Comparison of ENCODE assay signal across 9 cellular contexts in genomic region chr22:31148953-31149627, GRCh38. TPM values are rescaled to one million over a fixed set of nuclear protein-coding genes. Genes with fewer than 3 reads are reported as not detected.
A peak's percentile ranks its signal among the peaks of the same experiment; 100 is the strongest.
DNase-seq lines count a peak whose midpoint lies in the region; ATAC-seq and TF ChIP-seq lines count a peak whose summit lies in the region.
"Had no signal": no experiment of that assay in that cellular context is flagged by ENCODE, and none has a peak within 500 bp of the region (broad histone marks: within the 10 kb centered on the region; RNA-seq: fewer than 3 reads in every experiment).

No MANE protein-coding gene starts in this region.

- peak in 4 of 10 experiments; percentile 6 to 18 (median 8) for DNase-seq in CD4-positive, alpha-beta T cell
- DNase-seq in HFFc6 (peak; percentile 65), NCI-H82 treated with DMSO at 0.1 percent for 48 hours (lab: John Stamatoyannopoulos, UW; ENCODE audit: unreplicated experiment) (peak; percentile 1), foreskin melanocyte (peak; percentile 59), neural progenitor cell (ENCODE audit: low spot score) (peak; percentile 83)
- peak; percentile 46 to 55 for DNase-seq in activated T-cell treated with anti-CD3 and anti-CD28 coated beads, Interleukin-2, amount 50 U/mL, for 72 hours

- H3K27ac ChIP-seq in CD4-positive, alpha-beta T cell (ENCODE audit: low read depth, low read length), result no peak overlapping the region
- no peak overlapping the region for H3K27ac ChIP-seq in neural progenitor cell

- H3K4me1 Mint-ChIP-seq in CD4-positive, alpha-beta T cell (ENCODE audit: low read depth), result no peaks in the 10 kb centered on the region
- peaks cover 18% of the 10 kb centered on the region for H3K4me1 Mint-ChIP-seq in HFFc6 (ENCODE audit: low read depth)
- peaks cover 5% of the 10 kb centered on the region for H3K4me1 Mint-ChIP-seq in activated T-cell treated with anti-CD3 and anti-CD28 coated beads, Interleukin-2, amount 50 U/mL, for 72 hours (ENCODE audit: low read depth)
- H3K4me1 Mint-ChIP-seq in neural progenitor cell, result no peaks in the 10 kb centered on the region

- intact Hi-C loops in CD4-positive, alpha-beta T cell (cut with DNase I, micrococcal nuclease), result loop anchor here in 1 of 2 experiments (5.0 kb wide), 3 partner anchors 62 to 517 kb away; no protein-coding TSS in a partner anchor

- no peak overlapping the region for H3K9ac ChIP-seq in neural progenitor cell

- H3K27me3 ChIP-seq in CD4-positive, alpha-beta T cell (ENCODE audit: control insufficient read depth, insufficient read depth, low read length), result peaks cover 4% of the 10 kb centered on the region
- peaks cover 10% of the 10 kb centered on the region for H3K27me3 ChIP-seq in neural progenitor cell

- no peaks in the 10 kb centered on the region for H3K27me3 Mint-ChIP-seq in CD4-positive, alpha-beta T cell
- H3K27me3 Mint-ChIP-seq in HFFc6 (ENCODE audit: insufficient read depth) (no peaks in the 10 kb centered on the region), neural progenitor cell (ENCODE audit: insufficient read depth, low read depth) (peaks cover 9% of the 10 kb centered on the region)
- no peaks in the 10 kb centered on the region for H3K27me3 Mint-ChIP-seq in activated T-cell treated with anti-CD3 and anti-CD28 coated beads, Interleukin-2, amount 50 U/mL, for 72 hours (ENCODE audit: low read depth)

- no peaks in the 10 kb centered on the region for H4K20me1 ChIP-seq in neural progenitor cell (ENCODE audit: low read depth)

- H3K4me2 ChIP-seq in neural progenitor cell, result no peak overlapping the region

- ATAC-seq in CD4-positive, alpha-beta T cell (ENCODE audit: poor library complexity), result no peak
- peak; percentile 75 to 83 for ATAC-seq in activated T-cell treated with anti-CD3 and anti-CD28 coated beads, Interleukin-2, amount 50 U/mL, for 72 hours (replicated peaks in 1 of 2)
- ATAC-seq in HG03442 (IDR thresholded peaks at IDR 0.05; ENCODE audit: unreplicated experiment), result no peak
- ATAC-seq in HG02981 (IDR thresholded peaks at IDR 0.05; ENCODE audit: unreplicated experiment), result no peak

- no peaks in the 10 kb centered on the region for H3K4me1 ChIP-seq in neural progenitor cell

- no peak overlapping the region for H3K4me3 Mint-ChIP-seq in CD4-positive, alpha-beta T cell
- no peak overlapping the region for H3K4me3 Mint-ChIP-seq in HFFc6
- no peak overlapping the region for H3K4me3 Mint-ChIP-seq in activated T-cell treated with anti-CD3 and anti-CD28 coated beads, Interleukin-2, amount 50 U/mL, for 72 hours
- no peak overlapping the region for H3K4me3 Mint-ChIP-seq in neural progenitor cell

- TF ChIP-seq CTCF in CD4-positive, alpha-beta T cell (IDR thresholded peaks at IDR 0.05), result peak; percentile 28
- TF ChIP-seq CTCF in HFFc6 (IDR thresholded peaks at IDR 0.05) (peak; percentile 90), neural progenitor cell (IDR thresholded peaks at IDR 0.05) (peak; percentile 79)

- H3K4me3 ChIP-seq in neural progenitor cell, result no peak overlapping the region
- H3K4me3 ChIP-seq: skin epidermis had no signal

- POLR2A ChIA-PET in CD4-positive, alpha-beta T cell (lab: Charles Lee), result interaction anchor here (0.6 kb wide), 1 partner anchor 833 kb away, joined by 4 read pairs; no protein-coding TSS in a partner anchor

- no peaks in the 10 kb centered on the region for H3F3A ChIP-seq in neural progenitor cell (ENCODE audit: low read depth)

- H3K36me3 Mint-ChIP-seq in CD4-positive, alpha-beta T cell (ENCODE audit: low read depth), result no peaks in the 10 kb centered on the region
- H3K36me3 Mint-ChIP-seq in HFFc6 (ENCODE audit: low read depth) (peaks cover 10% of the 10 kb centered on the region), neural progenitor cell (no peaks in the 10 kb centered on the region)
- peaks cover 0 to 2% of the 10 kb centered on the region in 2 donors for H3K36me3 Mint-ChIP-seq in activated T-cell treated with anti-CD3 and anti-CD28 coated beads, Interleukin-2, amount 50 U/mL, for 72 hours (ENCODE audit: insufficient read depth in 2 of 2)

- H2AFZ ChIP-seq in neural progenitor cell (replicated peaks), result peak overlapping the region; percentile 72

- CTCF ChIA-PET in CD4-positive, alpha-beta T cell (lab: Charles Lee), result no interaction called here

- H3K9me3 Mint-ChIP-seq in CD4-positive, alpha-beta T cell, result peaks cover 2% of the 10 kb centered on the region
- peaks cover 28% of the 10 kb centered on the region for H3K9me3 Mint-ChIP-seq in HFFc6
- H3K9me3 Mint-ChIP-seq in activated T-cell treated with anti-CD3 and anti-CD28 coated beads, Interleukin-2, amount 50 U/mL, for 72 hours, result peaks cover 0 to 5% of the 10 kb centered on the region in 2 donors
- H3K9me3 Mint-ChIP-seq in neural progenitor cell, result peaks cover 19% of the 10 kb centered on the region

- H3K36me3 ChIP-seq in neural progenitor cell, result no peaks in the 10 kb centered on the region

- no peak overlapping the region for H3K27ac Mint-ChIP-seq in CD4-positive, alpha-beta T cell
- H3K27ac Mint-ChIP-seq in HFFc6, result peak overlapping the region; percentile 30; the same call in 1 of the 2 replicates
- H3K27ac Mint-ChIP-seq in activated T-cell treated with anti-CD3 and anti-CD28 coated beads, Interleukin-2, amount 50 U/mL, for 72 hours, result no peak overlapping the region
- H3K27ac Mint-ChIP-seq in neural progenitor cell, result no peak overlapping the region

- no peaks in the 10 kb centered on the region for H3K79me2 ChIP-seq in neural progenitor cell (ENCODE audit: low read depth)

- H3K9me3 ChIP-seq in CD4-positive, alpha-beta T cell (ENCODE audit: control insufficient read depth, low read length), result peaks cover 9% of the 10 kb centered on the region
- peaks cover 6% of the 10 kb centered on the region for H3K9me3 ChIP-seq in neural progenitor cell (ENCODE audit: low read depth)

RNA-seq across cellular contexts. Expression of gene PLA2G3, which starts 8.8 kb away (rescaled TPM):
- not detected for total RNA-seq in CD4-positive, alpha-beta T cell
- total RNA-seq in HFFc6 (2021; fragmentation: NEBNext Ultra II Directional; extraction: Animal tissue kit (Norgen Biotek cat#: 25700)), result under 1 TPM in 1 of 6 experiments, not detected in 5; 0.05 TPM
- total RNA-seq in activated T-cell treated with anti-CD3 and anti-CD28 coated beads, Interleukin-2, amount 50 U/mL, for 72 hours, result not detected
- 0.41 and 3.6 TPM in 2 replicates for total RNA-seq in neural progenitor cell (ENCODE audit: low replicate concordance)

RNA-seq across cellular contexts. Expression of gene RNF185, which starts 10.9 kb away (rescaled TPM):
- total RNA-seq in CD4-positive, alpha-beta T cell, result 1 to 10 TPM; 6.2 to 7.7 TPM
- 10 to 100 TPM; 28.1 to 34.2 (median 30.0) TPM for total RNA-seq in HFFc6 (2021; fragmentation: NEBNext Ultra II Directional; extraction: Animal tissue kit (Norgen Biotek cat#: 25700))
- total RNA-seq in activated T-cell treated with anti-CD3 and anti-CD28 coated beads, Interleukin-2, amount 50 U/mL, for 72 hours, result 10 to 100 TPM; 26.9 to 27.8 TPM
- 23.2 and 31.1 TPM in 2 replicates for total RNA-seq in neural progenitor cell (ENCODE audit: low replicate concordance)

RNA-seq across cellular contexts. Expression of gene INPP5J, which starts 26.3 kb away (rescaled TPM):
- under 1 TPM; 0.59 to 0.69 TPM for total RNA-seq in CD4-positive, alpha-beta T cell
- 1 to 10 TPM in 4 of 6 experiments, under 1 TPM in 2; 0.69 to 1.6 (median 1.0) TPM for total RNA-seq in HFFc6 (2021; fragmentation: NEBNext Ultra II Directional; extraction: Animal tissue kit (Norgen Biotek cat#: 25700))
- total RNA-seq in activated T-cell treated with anti-CD3 and anti-CD28 coated beads, Interleukin-2, amount 50 U/mL, for 72 hours, result under 1 TPM; 0.29 to 0.37 TPM
- total RNA-seq in neural progenitor cell (ENCODE audit: low replicate concordance), result 1.5 and 3.7 TPM in 2 replicates

RNA-seq across cellular contexts. Expression of gene SELENOM, which starts 41.7 kb away (rescaled TPM):
- 10 to 100 TPM; 78.0 to 82.4 TPM for total RNA-seq in CD4-positive, alpha-beta T cell
- 100 to 1,000 TPM; 237 to 356 (median 265) TPM for total RNA-seq in HFFc6 (2021; fragmentation: NEBNext Ultra II Directional; extraction: Animal tissue kit (Norgen Biotek cat#: 25700))
- 10 to 100 TPM in 1 of 2 donors, 1 to 10 TPM in 1; 6.8 to 13.5 TPM for total RNA-seq in activated T-cell treated with anti-CD3 and anti-CD28 coated beads, Interleukin-2, amount 50 U/mL, for 72 hours
- total RNA-seq in neural progenitor cell (ENCODE audit: low replicate concordance), result 7.4 and 13.9 TPM in 2 replicates

Comparison
In these comparisons a context has a peak if more than half of its experiments do, and no peak if none do; other contexts are left out.
1. ATAC-seq: peak in activated T-cell treated with anti-CD3 and anti-CD28 coated beads, Interleukin-2, amount 50 U/mL, for 72 hours (2 of 2); none in CD4-positive, alpha-beta T cell (single experiment), HG03442 (single experiment) and HG02981 (single experiment).
2. CTCF ChIP-seq: peak in every context shown above with its lines; median percentile 90 in HFFc6; 79 in neural progenitor cell; 28 in CD4-positive, alpha-beta T cell.